ENCODE assay signal across 14 cellular contexts in the genomic region with DNA sequence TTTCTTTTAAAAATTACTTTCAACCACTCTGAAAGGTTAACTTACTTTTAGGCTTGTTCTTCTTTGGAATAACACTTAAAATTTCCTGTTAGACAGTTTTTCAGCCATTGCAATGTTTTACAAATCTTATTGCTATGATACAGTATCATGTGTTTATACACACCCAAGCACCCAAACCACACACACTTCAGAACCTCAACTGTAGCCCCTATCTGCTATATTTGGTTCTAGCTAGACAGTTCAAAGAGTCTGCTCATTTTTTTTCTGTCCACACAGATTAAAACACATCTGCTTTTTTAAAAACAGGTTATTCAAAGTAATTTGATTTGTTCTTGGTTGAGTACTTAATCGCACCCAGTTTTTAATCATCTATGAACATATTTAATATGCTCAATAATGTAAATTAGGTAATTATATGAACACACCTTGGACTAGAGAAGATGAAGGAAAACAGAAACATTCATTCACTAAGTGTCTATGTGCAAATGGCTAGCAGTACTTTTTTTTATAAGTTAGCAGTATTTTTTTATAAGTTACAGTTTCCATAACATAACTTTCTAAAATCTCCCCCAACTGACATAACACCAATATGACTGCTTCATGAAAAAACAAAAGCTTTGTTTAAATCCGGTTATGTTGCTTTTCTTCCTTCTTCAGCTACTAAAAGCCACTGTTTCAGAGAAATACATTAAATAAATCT. TPM values are rescaled to one million over a fixed set of nuclear protein-coding genes. Genes with fewer than 3 reads are reported as not detected.
DNase-seq lines count a peak whose midpoint lies in the region; ATAC-seq, FAIRE-seq and TF ChIP-seq lines count a peak whose summit lies in the region.
"Had no signal": no experiment of that assay in that cellular context is flagged by ENCODE, and none has a peak within 500 bp of the region (broad histone marks: within the 10 kb centered on the region; RNA-seq: fewer than 3 reads in every experiment).

No MANE protein-coding gene starts in this region.

- peak overlapping the region; percentile 5 for H3K27ac ChIP-seq in Karpas-422 (ENCODE audit: low read length)
- H3K27ac ChIP-seq in astrocyte (ENCODE audit: low read depth, low read length): no peak overlapping the region
- no peak overlapping the region for H3K27ac ChIP-seq in kidney (ENCODE audit: low read depth in 2 of 2, low read length in 2 of 2)
- no peak overlapping the region for H3K27ac ChIP-seq in substantia nigra (ENCODE audit: low read depth, low read length, poor library complexity, severe bottlenecking)
- H3K27ac ChIP-seq: A549, WERI-Rb-1 had no signal

- FAIRE-seq in astrocyte (lab: Jason Lieb, UNC) (no peak), kidney (lab: Jason Lieb, UNC) (no peak)

- peaks cover 99% of the 10 kb centered on the region for H3K79me2 ChIP-seq in Karpas-422 (ENCODE audit: low read length)
- peaks cover 100% of the 10 kb centered on the region for H3K79me2 ChIP-seq in astrocyte (ENCODE audit: insufficient read depth, low read length)

- H3K4me3 ChIP-seq in Karpas-422 (ENCODE audit: low read length): no peak overlapping the region
- no peak overlapping the region for H3K4me3 ChIP-seq in astrocyte (ENCODE audit: insufficient read depth, low read depth, low read length)
- no peak overlapping the region for H3K4me3 ChIP-seq in kidney (ENCODE audit: low read length in 2 of 2)
- H3K4me3 ChIP-seq: A549 had no signal

- H2AFZ ChIP-seq in Karpas-422 (ENCODE audit: low read length) (no peak overlapping the region), astrocyte (ENCODE audit: low read depth, low read length) (no peak overlapping the region)

- no peak overlapping the region for H3K4me2 ChIP-seq in Karpas-422 (ENCODE audit: low read depth, low read length, poor library complexity, severe bottlenecking)
- H3K4me2 ChIP-seq in astrocyte (ENCODE audit: low read length): no peak overlapping the region
- H3K4me2 ChIP-seq: A549 had no signal

- peak; percentile 86 to 97 (median 95) for ATAC-seq in natural killer cell
- ATAC-seq: A549 had no signal

- H3K36me3 ChIP-seq in Karpas-422 (ENCODE audit: insufficient read depth, low read length) (peaks cover 27% of the 10 kb centered on the region; the same call in 1 of the 2 replicates), astrocyte (ENCODE audit: insufficient read depth, low read length) (no peaks in the 10 kb centered on the region), kidney (ENCODE audit: control insufficient read depth in 1 of 2, insufficient read depth in 2 of 2, low read length in 2 of 2) (no peaks in the 10 kb centered on the region)

- peak overlapping the region; percentile 49 for H3K27ac Mint-ChIP-seq in activated CD4-positive, alpha-beta T cell treated with anti-CD3 and anti-CD28 coated beads, Interleukin-2, amount 10 ng/mL, durations not matched to agents 24 days and 14 days
- H3K27ac Mint-ChIP-seq in astrocyte (ENCODE audit: unreplicated experiment): peak overlapping the region; percentile 26
- peak overlapping the region; percentile 90 to 96 for H3K27ac Mint-ChIP-seq in natural killer cell

- TF ChIP-seq CTCF in astrocyte (IDR thresholded peaks at IDR 0.05; ENCODE audit: insufficient read depth, low read depth, low read length) (no peak), natural killer cell (IDR thresholded peaks at IDR 0.05) (no peak), kidney (IDR thresholded peaks at IDR 0.05; ENCODE audit: borderline replicate concordance, extremely low read depth, insufficient read depth) (no peak)

- H3K27me3 ChIP-seq in Karpas-422 (ENCODE audit: low read length) (no peaks in the 10 kb centered on the region), astrocyte (ENCODE audit: insufficient read depth, low read length) (no peaks in the 10 kb centered on the region)

- H3K9me3 ChIP-seq in Karpas-422 (ENCODE audit: low read length) (no peaks in the 10 kb centered on the region), astrocyte (ENCODE audit: insufficient read depth, low read depth, low read length) (no peaks in the 10 kb centered on the region), kidney (ENCODE audit: control insufficient read depth in 1 of 2, low read length in 2 of 2) (no peaks in the 10 kb centered on the region)
- H3K9me3 ChIP-seq: A549 had no signal

- peaks cover 20% of the 10 kb centered on the region for H4K20me1 ChIP-seq in Karpas-422 (ENCODE audit: insufficient read depth, low read depth, low read length)
- H4K20me1 ChIP-seq in astrocyte (ENCODE audit: insufficient read depth, low read length): peaks cover 92% of the 10 kb centered on the region

- intact Hi-C loops in activated CD4-positive, alpha-beta T cell treated with anti-CD3 and anti-CD28 coated beads, Interleukin-2, amount 10 ng/mL, durations not matched to agents 24 days and 14 days (cut with micrococcal nuclease): no loop called here
- intact Hi-C loops in natural killer cell (cut with micrococcal nuclease) (loop anchor here (1.0 kb wide), 1 partner anchor 18 kb away; the partner anchor contains the start of gene FBXO11), kidney (cut with DNase I) (no loop called here)

- H3K36me3 Mint-ChIP-seq in activated CD4-positive, alpha-beta T cell treated with anti-CD3 and anti-CD28 coated beads, Interleukin-2, amount 10 ng/mL, durations not matched to agents 24 days and 14 days (ENCODE audit: low read depth): peaks cover 29% of the 10 kb centered on the region
- H3K36me3 Mint-ChIP-seq in astrocyte (ENCODE audit: low read depth, unreplicated experiment) (peaks cover 2% of the 10 kb centered on the region), natural killer cell (no peaks in the 10 kb centered on the region)

- H3K4me1 ChIP-seq in Karpas-422 (ENCODE audit: low read length) (peaks cover 46% of the 10 kb centered on the region), astrocyte (ENCODE audit: insufficient read depth, low read length) (peaks cover 14% of the 10 kb centered on the region), kidney (ENCODE audit: control insufficient read depth in 1 of 2, insufficient read depth in 1 of 2, low read depth in 1 of 2, low read length in 2 of 2) (peaks cover 0 to 3% of the 10 kb centered on the region in 2 donors)

- no peaks in the 10 kb centered on the region for H3K27me3 Mint-ChIP-seq in activated CD4-positive, alpha-beta T cell treated with anti-CD3 and anti-CD28 coated beads, Interleukin-2, amount 10 ng/mL, durations not matched to agents 24 days and 14 days
- H3K27me3 Mint-ChIP-seq in astrocyte (ENCODE audit: low read depth, unreplicated experiment) (no peaks in the 10 kb centered on the region), natural killer cell (ENCODE audit: low read depth in 2 of 2) (no peaks in the 10 kb centered on the region)

- peaks cover 4% of the 10 kb centered on the region for H3K9me3 Mint-ChIP-seq in activated CD4-positive, alpha-beta T cell treated with anti-CD3 and anti-CD28 coated beads, Interleukin-2, amount 10 ng/mL, durations not matched to agents 24 days and 14 days
- no peaks in the 10 kb centered on the region for H3K9me3 Mint-ChIP-seq in astrocyte (ENCODE audit: unreplicated experiment)
- no peaks in the 10 kb centered on the region for H3K9me3 Mint-ChIP-seq in natural killer cell

- DNase-seq in activated CD4-positive, alpha-beta T cell treated with anti-CD3 and anti-CD28 coated beads, Interleukin-2, amount 10 ng/mL, durations not matched to agents 24 days and 14 days: peak; percentile 71
- DNase-seq in activated CD4-positive, alpha-beta T cell treated with anti-CD3 and anti-CD28 coated beads for 4 hours: no peak
- DNase-seq in Karpas-422 (no peak), astrocyte (ENCODE audit: low read depth) (peak; percentile 54), natural killer cell (no peak), kidney (no peak), AG20443 (ENCODE audit: low spot score) (no peak), substantia nigra (lab: John Stamatoyannopoulos, UW) (no peak)
- DNase-seq: amygdala, DMS153, NCI-H1092, NCI-H524, WERI-Rb-1 had no signal

- H3K4me3 Mint-ChIP-seq in activated CD4-positive, alpha-beta T cell treated with anti-CD3 and anti-CD28 coated beads, Interleukin-2, amount 10 ng/mL, durations not matched to agents 24 days and 14 days: no peak overlapping the region
- H3K4me3 Mint-ChIP-seq in astrocyte (ENCODE audit: unreplicated experiment) (no peak overlapping the region), natural killer cell (peak overlapping the region; percentile 79)

- no peak overlapping the region for H3K9ac ChIP-seq in Karpas-422 (ENCODE audit: low read length)
- H3K9ac ChIP-seq in astrocyte (ENCODE audit: low read length): no peak overlapping the region
- no peak overlapping the region for H3K9ac ChIP-seq in kidney (ENCODE audit: low read length in 2 of 2)

- H3K4me1 Mint-ChIP-seq in activated CD4-positive, alpha-beta T cell treated with anti-CD3 and anti-CD28 coated beads, Interleukin-2, amount 10 ng/mL, durations not matched to agents 24 days and 14 days: peaks cover 35% of the 10 kb centered on the region
- H3K4me1 Mint-ChIP-seq in astrocyte (ENCODE audit: low read depth, unreplicated experiment): peaks cover 19% of the 10 kb centered on the region
- peaks cover 52 to 62% of the 10 kb centered on the region in 2 donors for H3K4me1 Mint-ChIP-seq in natural killer cell

- no peaks in the 10 kb centered on the region for H3K9me2 ChIP-seq in Karpas-422 (replicated peaks; ENCODE audit: insufficient read depth, low read length)

RNA-seq across cellular contexts. Expression of gene FBXO11, which starts 17.6 kb away (rescaled TPM):
- total RNA-seq in activated CD4-positive, alpha-beta T cell treated with anti-CD3 and anti-CD28 coated beads, Interleukin-2, amount 10 ng/mL, durations not matched to agents 24 days and 14 days: 50.1 and 51.8 TPM in 2 replicates
- 63.5 and 104 TPM in 2 replicates for total RNA-seq in Karpas-422 (2014; rRNA removed; shearing (Covaris generic); ENCODE audit: low replicate concordance)
- total RNA-seq in astrocyte (65.3 and 70.8 TPM in 2 replicates), natural killer cell (100 to 1,000 TPM; 104 to 110 (median 105) TPM), kidney (68.7 TPM)
- polyA plus RNA-seq in kidney (ENCODE audit: insufficient read depth, low read depth, low replicate concordance): 21.9 TPM

Comparison
In these comparisons a context has a peak if more than half of its experiments do, and no peak if none do; other contexts are left out.
1. DNase-seq: peak in activated CD4-positive, alpha-beta T cell treated with anti-CD3 and anti-CD28 coated beads, Interleukin-2, amount 10 ng/mL, durations not matched to agents 24 days and 14 days (single experiment) and astrocyte (single experiment); none in activated CD4-positive, alpha-beta T cell treated with anti-CD3 and anti-CD28 coated beads for 4 hours (0 of 2), Karpas-422 (single experiment), natural killer cell (single experiment), kidney (single experiment), AG20443 (single experiment) and substantia nigra (0 of 49).
2. H3K27ac Mint-ChIP-seq: peak in every context shown above with its lines; median percentile 93 in natural killer cell; 49 in activated CD4-positive, alpha-beta T cell treated with anti-CD3 and anti-CD28 coated beads, Interleukin-2, amount 10 ng/mL, durations not matched to agents 24 days and 14 days; 26 in astrocyte.